ENCODE assay signal across 1 cellular context in the genomic region with DNA sequence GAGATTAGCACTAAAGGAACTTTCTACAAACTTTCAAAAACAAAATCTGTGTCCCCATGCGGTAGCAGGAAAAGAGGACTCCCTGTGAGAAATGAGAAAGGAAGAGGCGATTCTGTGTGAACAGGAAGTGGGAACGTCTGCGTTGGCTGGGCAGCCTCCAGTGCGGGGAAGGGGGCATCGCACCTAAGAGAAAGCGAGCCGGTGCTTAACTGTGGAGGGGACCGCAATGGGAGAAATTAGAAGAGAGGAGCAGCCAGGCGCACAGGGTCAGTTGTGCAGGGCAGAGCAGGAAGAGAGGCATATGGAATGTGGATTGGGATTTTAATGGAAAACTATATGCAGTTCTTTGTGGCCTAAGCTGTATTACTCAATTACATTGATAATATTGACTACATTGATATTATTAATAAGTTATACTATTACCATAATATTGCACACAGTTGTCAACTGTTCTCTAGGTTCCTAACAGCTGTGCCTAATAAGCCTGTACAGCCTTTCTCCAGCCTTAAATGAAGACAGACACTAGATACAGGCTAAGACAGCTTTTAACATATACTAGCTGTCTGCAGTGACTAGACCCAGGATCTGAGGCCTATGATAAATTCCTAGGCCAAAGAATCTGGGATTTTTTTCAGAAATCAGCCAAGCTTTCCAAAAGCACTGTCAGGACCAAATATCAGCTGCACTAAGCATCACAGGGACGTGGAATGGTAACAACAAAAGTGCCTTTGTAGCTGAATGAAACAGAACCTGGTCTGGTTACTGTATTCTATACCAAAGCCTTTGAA.
TF ChIP-seq lines count a peak whose summit lies in the region.

No MANE protein-coding gene starts in this region.

TF ChIP-seq in endothelial cell of umbilical vein, 7 proteins besides CTCF, POLR2A, EP300 and RAD21 (continued from another document):
- TF ChIP-seq, protein P1, sequence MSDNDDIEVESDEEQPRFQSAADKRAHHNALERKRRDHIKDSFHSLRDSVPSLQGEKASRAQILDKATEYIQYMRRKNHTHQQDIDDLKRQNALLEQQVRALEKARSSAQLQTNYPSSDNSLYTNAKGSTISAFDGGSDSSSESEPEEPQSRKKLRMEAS (IDR thresholded peaks at IDR 0.05; ENCODE audit: insufficient read depth, insufficient read length), result no peak
- TF ChIP-seq POLR2AphosphoS5 (IDR thresholded peaks at IDR 0.05; ENCODE audit: insufficient read depth, low read depth, low read length) (no peak), MYC (IDR thresholded peaks at IDR 0.05; ENCODE audit: low read depth, low read length) (no peak), GATA2 (IDR thresholded peaks at IDR 0.05; ENCODE audit: insufficient read depth, insufficient read length, low read depth, low read length) (no peak), JUN (IDR thresholded peaks at IDR 0.05; ENCODE audit: borderline replicate concordance, insufficient read depth, insufficient read length, low read depth) (no peak), FOS (IDR thresholded peaks at IDR 0.05; ENCODE audit: borderline replicate concordance, insufficient read depth, low read length) (no peak)
